In genomic region chr19:1774999-1775772, GRCh38 we compare ENCODE assay signal across 9 cellular contexts. TPM values are rescaled to one million over a fixed set of nuclear protein-coding genes. Genes with fewer than 3 reads are reported as not detected.
A peak's percentile ranks its signal among the peaks of the same experiment; 100 is the strongest.
DNase-seq lines count a peak whose midpoint lies in the region; ATAC-seq and TF ChIP-seq lines count a peak whose summit lies in the region.
"Had no signal": no experiment of that assay in that cellular context is flagged by ENCODE, and none has a peak within 500 bp of the region (broad histone marks: within the 10 kb centered on the region; RNA-seq: fewer than 3 reads in every experiment).

No MANE protein-coding gene starts in this region.

- no peaks in the 10 kb centered on the region for H4K20me1 ChIP-seq in SK-N-SH (ENCODE audit: insufficient read depth)

- H3K36me3 ChIP-seq in SK-N-SH (replicated peaks in 1 of 2; ENCODE audit: control insufficient read depth in 1 of 2, insufficient read depth in 2 of 2, low read length in 1 of 2), result no peaks in the 10 kb centered on the region
- H3K36me3 ChIP-seq in endodermal cell (ENCODE audit: control insufficient read depth, insufficient read depth, low read length), result no peaks in the 10 kb centered on the region

- POLR2A ChIA-PET in SK-N-SH (lab: Yijun Ruan, JAX), result no interaction called here

- no peak overlapping the region for H2AFZ ChIP-seq in SK-N-SH (ENCODE audit: low read depth)

- H3K9ac ChIP-seq in SK-N-SH, result no peak overlapping the region
- H3K9ac ChIP-seq in endodermal cell (ENCODE audit: extremely low read depth, low read length, poor library complexity, severe bottlenecking), result no peak overlapping the region

- peak; percentile 50 for TF ChIP-seq CTCF in SK-N-SH (IDR thresholded peaks at IDR 0.05)
- peak; percentile 39 for TF ChIP-seq CTCF in NB4 (IDR thresholded peaks at IDR 0.05; ENCODE audit: low read depth, low read length)
- TF ChIP-seq CTCF in endodermal cell (conservative IDR thresholded peaks at IDR 0.05), result peak; percentile 85
- TF ChIP-seq CTCF in progenitor cell of endocrine pancreas (IDR thresholded peaks at IDR 0.05; ENCODE audit: unreplicated experiment), result peak; percentile 63

- H3K4me1 Mint-ChIP-seq in endodermal cell, result peaks cover 3% of the 10 kb centered on the region
- peaks cover 4% of the 10 kb centered on the region for H3K4me1 Mint-ChIP-seq in progenitor cell of endocrine pancreas (ENCODE audit: low read depth)

- H3F3A ChIP-seq in SK-N-SH (replicated peaks; ENCODE audit: insufficient read depth), result peaks cover 3% of the 10 kb centered on the region

- H3K4me3 ChIP-seq in SK-N-SH (ENCODE audit: low read depth in 2 of 2, low read length in 1 of 2) (no peak overlapping the region; a peak in 1 of 4 replicates), NB4 (ENCODE audit: low read depth, low read length) (no peak overlapping the region), endodermal cell (ENCODE audit: low read length) (no peak overlapping the region)

- TF ChIP-seq RAD21 in SK-N-SH (IDR thresholded peaks at IDR 0.05; ENCODE audit: low read length), result no peak

- TF ChIP-seq POLR2A in NB4 (IDR thresholded peaks at IDR 0.05; ENCODE audit: extremely low read depth, insufficient read length), result no peak

- H3K9me3 ChIP-seq in SK-N-SH, result peaks cover 8% of the 10 kb centered on the region; the same call in 1 of the 2 replicates
- H3K9me3 ChIP-seq in endodermal cell (ENCODE audit: control insufficient read depth, low read length), result peaks cover 14% of the 10 kb centered on the region

- no peaks in the 10 kb centered on the region for H3K9me2 ChIP-seq in SK-N-SH

- H3K27me3 ChIP-seq in SK-N-SH (ENCODE audit: insufficient read depth) (peaks cover 73% of the 10 kb centered on the region), endodermal cell (ENCODE audit: control insufficient read depth, insufficient read depth, low read length, poor library complexity, severe bottlenecking) (peaks cover 98% of the 10 kb centered on the region)

- H3K27ac Mint-ChIP-seq in endodermal cell, result no peak overlapping the region
- no peak overlapping the region for H3K27ac Mint-ChIP-seq in progenitor cell of endocrine pancreas

- no peak; the same call in 2 of the 3 replicates for ATAC-seq in SK-N-SH treated with all-trans-retinoic acid at 6 μM for 48 hours
- no peak for ATAC-seq in HG02610 (IDR thresholded peaks at IDR 0.05; ENCODE audit: unreplicated experiment)
- no peak for ATAC-seq in HG02623 (IDR thresholded peaks at IDR 0.05; ENCODE audit: unreplicated experiment)

- H3K4me1 ChIP-seq in SK-N-SH (ENCODE audit: control insufficient read depth in 1 of 2, insufficient read depth in 2 of 2, low read depth in 1 of 2, low read length in 1 of 2) (no peaks in the 10 kb centered on the region), endodermal cell (ENCODE audit: control insufficient read depth, insufficient read depth, low read length) (no peaks in the 10 kb centered on the region)

- no peak overlapping the region for H3K4me3 Mint-ChIP-seq in endodermal cell
- no peak overlapping the region for H3K4me3 Mint-ChIP-seq in progenitor cell of endocrine pancreas (ENCODE audit: low read depth)

- H3K9me3 Mint-ChIP-seq in endodermal cell (peaks cover 25% of the 10 kb centered on the region), progenitor cell of endocrine pancreas (ENCODE audit: low read depth) (peaks cover 11% of the 10 kb centered on the region)

- H3K36me3 Mint-ChIP-seq in endodermal cell (ENCODE audit: low read depth) (no peaks in the 10 kb centered on the region), progenitor cell of endocrine pancreas (ENCODE audit: insufficient read depth) (peaks cover 31% of the 10 kb centered on the region)

- DNase-seq in SK-N-SH (peak; percentile 72), NB4 (ENCODE audit: low read depth) (no peak), endodermal cell (peak; percentile 91), progenitor cell of endocrine pancreas (ENCODE audit: low spot score, unreplicated experiment) (no peak), NCI-H1417 (lab: John Stamatoyannopoulos, UW) (no peak)
- DNase-seq: activated CD4-positive, alpha-beta T cell treated with anti-CD3 and anti-CD28 coated beads for 1 hour had no signal

- TF ChIP-seq EP300 in SK-N-SH (IDR thresholded peaks at IDR 0.05; ENCODE audit: borderline replicate concordance in 1 of 2, low read depth in 1 of 2, low read length in 1 of 2), result no peak

- WGBS in SK-N-SH (ENCODE audit: low lambda C conversion rate), result 29% methylated on average over 43 of the region's 59 CpGs
- 3 to 6% methylated on average over 21 to 57 of the region's 59 CpGs for WGBS in endodermal cell (ENCODE audit: insufficient coverage in 1 of 2, insufficient read length in 1 of 2), 2 experiments

- H3K27me3 Mint-ChIP-seq in endodermal cell (ENCODE audit: insufficient read depth) (peaks cover 92% of the 10 kb centered on the region), progenitor cell of endocrine pancreas (peaks cover 50% of the 10 kb centered on the region)

- CTCF ChIA-PET in SK-N-SH (lab: Yijun Ruan, JAX), result interaction anchor here (0.6 to 11.8 kb wide), 4 partner anchors 18 to 229 kb away, joined by 3 to 143 read pairs (median 8); no protein-coding TSS in a partner anchor

- no peaks in the 10 kb centered on the region for H3K79me2 ChIP-seq in SK-N-SH (ENCODE audit: insufficient read depth)

- H3K4me2 ChIP-seq in SK-N-SH, result no peak overlapping the region

- H3K27ac ChIP-seq in SK-N-SH (ENCODE audit: low read depth in 2 of 2, low read length in 1 of 2), result no peak overlapping the region
- no peak overlapping the region for H3K27ac ChIP-seq in endodermal cell (ENCODE audit: low read depth, low read length)

TF ChIP-seq in SK-N-SH, 30 proteins besides CTCF, POLR2A, EP300 and RAD21:
- TF ChIP-seq EZH2phosphoT487 (IDR thresholded peaks at IDR 0.05; ENCODE audit: borderline replicate concordance, low read depth) (no peak), USF2 (IDR thresholded peaks at IDR 0.05; ENCODE audit: borderline replicate concordance, low read depth, low read length) (no peak), GABPA (IDR thresholded peaks at IDR 0.05; ENCODE audit: low read depth) (no peak), FOSL2 (IDR thresholded peaks at IDR 0.05; ENCODE audit: borderline replicate concordance, low read depth) (no peak), CHD2 (IDR thresholded peaks at IDR 0.05; ENCODE audit: low read length, partially characterized antibody) (no peak), RFX5 (IDR thresholded peaks at IDR 0.05; ENCODE audit: low read length) (no peak), TCF12 (IDR thresholded peaks at IDR 0.05) (no peak), RCOR1 (IDR thresholded peaks at IDR 0.05; ENCODE audit: low read length) (no peak), FOXJ3 (CRISPR knock-in tag; IDR thresholded peaks at IDR 0.05) (no peak), JUND (IDR thresholded peaks at IDR 0.05) (no peak), YY1 (IDR thresholded peaks at IDR 0.05; ENCODE audit: low read depth) (no peak), NFIC (IDR thresholded peaks at IDR 0.05; ENCODE audit: borderline replicate concordance) (no peak)
TF ChIP-seq in SK-N-SH: peak in this region for 0.

TF ChIP-seq in SK-N-SH treated with all-trans-retinoic acid at 6 μM for 48 hours, 23 proteins besides CTCF, POLR2A, EP300 and RAD21 (continues in another document):
- TF ChIP-seq POU6F1 (CRISPR knock-in tag; IDR thresholded peaks at IDR 0.05; ENCODE audit: borderline replicate concordance, low read depth), result no peak
- TF ChIP-seq TOX (CRISPR knock-in tag; IDR thresholded peaks at IDR 0.05; ENCODE audit: borderline replicate concordance), result no peak
- no peak for TF ChIP-seq RARB (CRISPR knock-in tag; IDR thresholded peaks at IDR 0.05)
- TF ChIP-seq CREB5 (CRISPR knock-in tag; IDR thresholded peaks at IDR 0.05; ENCODE audit: low read depth), result no peak

RNA-seq across cellular contexts. Expression of gene ONECUT3, which starts 21.9 kb away (rescaled TPM):
- not detected in 2 replicates for polyA plus RNA-seq in SK-N-SH (2012; rRNA removed)
- not detected in 2 replicates for polyA plus RNA-seq in SK-N-SH (2012; cell fraction: cytosol; rRNA removed)
- not detected in 2 replicates for polyA plus RNA-seq in SK-N-SH (2012; cell fraction: nucleus; rRNA removed)
- total RNA-seq in endodermal cell (under 1 TPM in 1 of 2 donors, not detected in 1; 0.04 TPM), progenitor cell of endocrine pancreas (41.9 and 42.9 TPM in 2 replicates)
- 0.32 TPM for polyA plus RNA-seq in endodermal cell (2013, experiment 1 of 2)
- polyA plus RNA-seq in endodermal cell (2013, experiment 2 of 2), result 0.29 TPM

RNA-seq across cellular contexts. Expression of gene ATP8B3, which starts 36.9 kb away (rescaled TPM):
- polyA plus RNA-seq in SK-N-SH (2012; rRNA removed), result 6.2 and 8.0 TPM in 2 replicates
- polyA plus RNA-seq in SK-N-SH (2012; cell fraction: cytosol; rRNA removed), result 3.1 and 4.9 TPM in 2 replicates
- 20.8 and 25.6 TPM in 2 replicates for polyA plus RNA-seq in SK-N-SH (2012; cell fraction: nucleus; rRNA removed)
- total RNA-seq in endodermal cell, result 1 to 10 TPM; 2.3 to 3.4 TPM
- polyA plus RNA-seq in endodermal cell (2013, experiment 1 of 2), result 3.7 TPM
- 3.3 TPM for polyA plus RNA-seq in endodermal cell (2013, experiment 2 of 2)
- total RNA-seq in progenitor cell of endocrine pancreas, result 3.7 and 4.1 TPM in 2 replicates

Comparison
In these comparisons a context has a peak if more than half of its experiments do, and no peak if none do; other contexts are left out.
1. DNase-seq: peak in SK-N-SH (single experiment) and endodermal cell (single experiment); none in NB4 (single experiment), progenitor cell of endocrine pancreas (single experiment) and NCI-H1417 (0 of 3).
2. RNA of gene ONECUT3, which starts 21.9 kb away (total RNA-seq): 41.9 to 42.9 TPM in progenitor cell of endocrine pancreas; 0.04 TPM in endodermal cell; every median in the first group is over 10 times any median in the second.
3. Peak in every context shown above with its lines, with median percentiles within 50 percentile points of each other: CTCF ChIP-seq.